Comparison of ENCODE assay signal across 24 cellular contexts in genomic region chr1:203422116-203422515, GRCh38. TPM values are rescaled to one million over a fixed set of nuclear protein-coding genes. Genes with fewer than 3 reads are reported as not detected.
"Had no signal": no experiment of that assay in that cellular context is flagged by ENCODE, and none has a peak within 500 bp of the region (broad histone marks: within the 10 kb centered on the region; RNA-seq: fewer than 3 reads in every experiment).

No MANE protein-coding gene starts in this region.

- H3K9ac ChIP-seq: parathyroid adenoma had no signal

- ATAC-seq: esophagus mucosa, gastrocnemius medialis, left ventricle myocardium superior, lower lobe of right lung, natural killer cell, sciatic nerve had no signal

- H3K79me2 ChIP-seq: parathyroid adenoma had no signal

- H3K4me1 ChIP-seq: gastrocnemius medialis, lower lobe of right lung, parathyroid adenoma, thyroid gland had no signal

- H2AFZ ChIP-seq: parathyroid adenoma had no signal

- H3K4me1 Mint-ChIP-seq: natural killer cell; stimulated activated effector memory CD8-positive, alpha-beta T cell treated with anti-CD3 and anti-CD28 coated beads, Interleukin-12 subunit alpha, Interleukin-12 subunit beta, amount 100 ng/mL, for 72 hours had no signal

- H3K36me3 ChIP-seq: gastrocnemius medialis, lower lobe of right lung, neutrophil, stomach, thyroid gland had no signal

- H3K27ac Mint-ChIP-seq: endodermal cell; natural killer cell; progenitor cell of endocrine pancreas; stimulated activated effector memory CD8-positive, alpha-beta T cell treated with anti-CD3 and anti-CD28 coated beads, Interleukin-12 subunit alpha, Interleukin-12 subunit beta, amount 100 ng/mL, for 72 hours; type B pancreatic cell had no signal

- H3K27me3 ChIP-seq: dorsolateral prefrontal cortex, stomach, thyroid gland had no signal

- H3K36me3 Mint-ChIP-seq: natural killer cell; stimulated activated effector memory CD8-positive, alpha-beta T cell treated with anti-CD3 and anti-CD28 coated beads, Interleukin-12 subunit alpha, Interleukin-12 subunit beta, amount 100 ng/mL, for 72 hours; type B pancreatic cell had no signal

- H3K9me3 ChIP-seq: gastrocnemius medialis, lower lobe of right lung, neutrophil, stomach, thyroid gland had no signal

- H3K27ac ChIP-seq: dorsolateral prefrontal cortex, epithelial cell of prostate, gastrocnemius medialis, lower lobe of right lung, neutrophil, parathyroid adenoma, stomach, thyroid gland had no signal

- DNase-seq: dorsolateral prefrontal cortex; effector CD4-positive, alpha-beta T cell; gastrocnemius medialis; head of caudate nucleus; left ventricle myocardium superior; lower lobe of right lung; natural killer cell; stimulated activated CD4-positive, alpha-beta T cell treated with anti-CD3 and anti-CD28 coated beads, Interleukin-2, amount 100 ng/mL, for 24 hours; stimulated activated CD4-positive, alpha-beta T cell treated with anti-CD3 and anti-CD28 coated beads, Interleukin-4, amount 100 ng/mL, for 24 hours; stimulated activated naive CD4-positive, alpha-beta T cell treated with Interleukin-2 at 50 U/mL for 16 hours; stomach; thyroid gland had no signal

- H3K9me3 Mint-ChIP-seq: endodermal cell; natural killer cell; stimulated activated effector memory CD8-positive, alpha-beta T cell treated with anti-CD3 and anti-CD28 coated beads, Interleukin-12 subunit alpha, Interleukin-12 subunit beta, amount 100 ng/mL, for 72 hours; type B pancreatic cell had no signal

- H3K4me3 ChIP-seq: dorsolateral prefrontal cortex, gastrocnemius medialis, lower lobe of right lung, stomach, thyroid gland had no signal

- H3K4me3 Mint-ChIP-seq: endodermal cell; natural killer cell; stimulated activated effector memory CD8-positive, alpha-beta T cell treated with anti-CD3 and anti-CD28 coated beads, Interleukin-12 subunit alpha, Interleukin-12 subunit beta, amount 100 ng/mL, for 72 hours; type B pancreatic cell had no signal

RNA-seq across cellular contexts. Expression of gene PRELP, which starts 53.5 kb away (rescaled TPM):
- total RNA-seq: glomerular endothelial cell, mononuclear cell, natural killer cell had no signal
- polyA plus RNA-seq: neural cell had no signal
